Comparison of ENCODE assay signal across 1 cellular context in genomic region chr1:156356875-156357534, GRCh38.
TF ChIP-seq lines count a peak whose summit lies in the region.

No MANE protein-coding gene starts in this region.

TF ChIP-seq in WTC11, 78 proteins besides CTCF, POLR2A, EP300 and RAD21 (continued from another document):
- TF ChIP-seq HMGXB4 (CRISPR knock-in tag; IDR thresholded peaks at IDR 0.05), result peak; percentile 91
- TF ChIP-seq TEAD1 (CRISPR knock-in tag; IDR thresholded peaks at IDR 0.05), result no peak
- no peak for TF ChIP-seq NFYB (CRISPR knock-in tag; conservative IDR thresholded peaks at IDR 0.05; ENCODE audit: low read depth)
- TF ChIP-seq MAX (CRISPR knock-in tag; IDR thresholded peaks at IDR 0.05), result 0 out of 2 replicates have a peak, but pooled peaks have one; percentile 46
- peak; percentile 84 for TF ChIP-seq SP1 (CRISPR knock-in tag; conservative IDR thresholded peaks at IDR 0.05)
- no peak for TF ChIP-seq RELA (CRISPR knock-in tag; IDR thresholded peaks at IDR 0.05; ENCODE audit: borderline replicate concordance)
- TF ChIP-seq ZNF512 (CRISPR knock-in tag; IDR thresholded peaks at IDR 0.05; ENCODE audit: borderline replicate concordance), result no peak
- no peak for TF ChIP-seq ZNF219 (CRISPR knock-in tag; IDR thresholded peaks at IDR 0.05; ENCODE audit: borderline replicate concordance)
- no peak for TF ChIP-seq GABPB1 (CRISPR knock-in tag; IDR thresholded peaks at IDR 0.05)
